ENCODE assay signal across 24 cellular contexts in the genomic region with DNA sequence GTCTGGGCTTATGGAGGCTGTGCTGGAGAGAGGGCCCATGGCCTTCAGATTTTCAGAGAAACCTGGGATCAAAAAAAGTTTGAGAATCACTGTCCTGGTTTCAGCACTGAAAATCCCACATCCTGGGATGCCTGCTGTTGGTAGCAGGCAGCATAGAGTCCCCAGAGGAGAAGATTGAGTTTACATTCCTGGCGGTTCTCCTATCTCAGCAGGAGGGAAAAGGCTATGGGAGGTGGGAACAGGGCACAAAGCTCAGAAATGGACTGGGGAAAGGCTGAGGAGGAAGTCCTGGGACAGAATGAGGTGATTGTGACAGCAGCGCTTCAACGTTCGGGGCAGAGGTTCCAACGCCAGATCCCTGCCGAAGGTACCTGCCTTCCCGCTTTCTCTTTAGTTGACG.
DNase-seq lines count a peak whose midpoint lies in the region; ATAC-seq and TF ChIP-seq lines count a peak whose summit lies in the region.
"Had no signal": no experiment of that assay in that cellular context is flagged by ENCODE, and none has a peak within 500 bp of the region (broad histone marks: within the 10 kb centered on the region; RNA-seq: fewer than 3 reads in every experiment).

No MANE protein-coding gene starts in this region.

- H3K9me3 ChIP-seq in heart left ventricle (no peaks in the 10 kb centered on the region), gastroesophageal sphincter (no peaks in the 10 kb centered on the region), sigmoid colon (no peaks in the 10 kb centered on the region)
- H3K9me3 ChIP-seq: adrenal gland had no signal

- TF ChIP-seq EP300 in gastroesophageal sphincter (IDR thresholded peaks at IDR 0.05) (no peak), sigmoid colon (IDR thresholded peaks at IDR 0.05) (no peak)

- intact Hi-C loops in heart left ventricle (cut with DNase I) = loop anchor here in 4 of 10 donors (2.0 to 5.0 kb wide), 4 partner anchors 47 to 102 kb away; a partner anchor contains a TSS
- intact Hi-C loops in left ventricle myocardium superior (cut with micrococcal nuclease) = no loop called here
- intact Hi-C loops in sigmoid colon (cut with DNase I) = loop anchor here (5.0 kb wide), 1 partner anchor 1143 kb away; no protein-coding TSS in a partner anchor
- intact Hi-C loops in natural killer cell (cut with micrococcal nuclease) = no loop called here

- TF ChIP-seq POLR2A in heart left ventricle (IDR thresholded peaks at IDR 0.05) = no peak
- TF ChIP-seq POLR2A in gastroesophageal sphincter (IDR thresholded peaks at IDR 0.05) = no peak
- TF ChIP-seq POLR2A in sigmoid colon (IDR thresholded peaks at IDR 0.05) = no peak

- ATAC-seq in heart left ventricle = no peak
- ATAC-seq in left ventricle myocardium superior = no peak
- no peak for ATAC-seq in gastroesophageal sphincter
- no peak for ATAC-seq in GM19328 (IDR thresholded peaks at IDR 0.05; ENCODE audit: unreplicated experiment)
- ATAC-seq in natural killer cell = no peak
- ATAC-seq: esophagus mucosa had no signal

- no peaks in the 10 kb centered on the region for H3K36me3 ChIP-seq in heart left ventricle
- no peaks in the 10 kb centered on the region for H3K36me3 ChIP-seq in gastroesophageal sphincter
- H3K36me3 ChIP-seq in sigmoid colon = no peaks in the 10 kb centered on the region
- H3K36me3 ChIP-seq in urinary bladder (ENCODE audit: insufficient read depth) = no peaks in the 10 kb centered on the region
- H3K36me3 ChIP-seq: adrenal gland, cardiac muscle cell had no signal

- peaks cover 0 to 75% (median 47%) of the 10 kb centered on the region in 12 donors for H3K4me1 ChIP-seq in heart left ventricle
- H3K4me1 ChIP-seq in gastroesophageal sphincter = peaks cover 0 to 55% (median 23%) of the 10 kb centered on the region in 3 donors
- peaks cover 0 to 32% (median 28%) of the 10 kb centered on the region in 4 donors for H3K4me1 ChIP-seq in sigmoid colon
- no peaks in the 10 kb centered on the region for H3K4me1 ChIP-seq in urinary bladder (ENCODE audit: insufficient read depth)

- no peaks in the 10 kb centered on the region for H3K4me1 Mint-ChIP-seq in natural killer cell

- WGBS in heart left ventricle, 4 donors = 94 to 95% (median 95%) methylated on average over 8 of the region's 8 CpGs
- 90 to 98% methylated on average over 6 to 7 of the region's 8 CpGs for WGBS in gastroesophageal sphincter (ENCODE audit: low coverage in 1 of 2), 2 donors
- WGBS in sigmoid colon, 2 donors = 91 to 97% methylated on average over 8 of the region's 8 CpGs
- 92% methylated on average over 8 of the region's 8 CpGs for WGBS in urinary bladder

- H3K27me3 ChIP-seq in heart left ventricle = no peaks in the 10 kb centered on the region
- no peaks in the 10 kb centered on the region for H3K27me3 ChIP-seq in gastroesophageal sphincter
- no peaks in the 10 kb centered on the region for H3K27me3 ChIP-seq in sigmoid colon
- H3K27me3 ChIP-seq: adrenal gland, cardiac muscle cell had no signal

- no peak overlapping the region for H3K4me3 Mint-ChIP-seq in natural killer cell
- H3K4me3 Mint-ChIP-seq: activated CD4-positive, alpha-beta T cell treated with anti-CD3 and anti-CD28 coated beads, Interleukin-2, amount 10 ng/mL, durations not matched to agents 24 days and 14 days; nephron had no signal

- no peaks in the 10 kb centered on the region for H3K36me3 Mint-ChIP-seq in natural killer cell

- no peak for TF ChIP-seq CTCF in heart left ventricle (IDR thresholded peaks at IDR 0.05)
- no peak for TF ChIP-seq CTCF in gastroesophageal sphincter (IDR thresholded peaks at IDR 0.05)
- no peak for TF ChIP-seq CTCF in sigmoid colon (IDR thresholded peaks at IDR 0.05)
- no peak for TF ChIP-seq CTCF in natural killer cell (IDR thresholded peaks at IDR 0.05)

- H3K27ac ChIP-seq in heart left ventricle = peak overlapping the region; percentile 66 to 91 (median 85)
- H3K27ac ChIP-seq in gastroesophageal sphincter = peak overlapping the region in 3 of 4 donors; percentile 76 to 82 (median 77)
- peak overlapping the region in 3 of 4 donors; percentile 79 to 82 (median 79) for H3K27ac ChIP-seq in sigmoid colon
- peak overlapping the region; percentile 44 for H3K27ac ChIP-seq in urinary bladder (ENCODE audit: low read depth)
- H3K27ac ChIP-seq: cardiac muscle cell had no signal

- no peak overlapping the region for H3K27ac Mint-ChIP-seq in natural killer cell
- H3K27ac Mint-ChIP-seq: activated CD4-positive, alpha-beta T cell treated with anti-CD3 and anti-CD28 coated beads, Interleukin-2, amount 10 ng/mL, durations not matched to agents 24 days and 14 days had no signal

- H3K27me3 Mint-ChIP-seq in natural killer cell (ENCODE audit: low read depth in 2 of 2) = peaks cover 0 to 3% of the 10 kb centered on the region in 2 donors
- H3K27me3 Mint-ChIP-seq: activated CD4-positive, alpha-beta T cell treated with anti-CD3 and anti-CD28 coated beads, Interleukin-2, amount 10 ng/mL, durations not matched to agents 24 days and 14 days had no signal

- DNase-seq in heart left ventricle = no peak
- DNase-seq in left ventricle myocardium superior = no peak
- no peak for DNase-seq in sigmoid colon
- no peak for DNase-seq in stimulated activated CD4-positive, alpha-beta T cell treated with anti-CD3 and anti-CD28 coated beads, Interleukin-4, amount 100 ng/mL, for 24 hours
- DNase-seq in natural killer cell = no peak
- DNase-seq: activated CD4-positive, alpha-beta T cell treated with anti-CD3 and anti-CD28 coated beads, Interleukin-2, amount 10 ng/mL, durations not matched to agents 24 days and 14 days; activated CD8-positive, alpha-beta memory T cell treated with anti-CD3 and anti-CD28 coated beads, Interleukin-2, amount 50 U/mL, for 4 hours; activated effector memory CD4-positive, alpha-beta T cell treated with anti-CD3 and anti-CD28 coated beads, Interleukin-2, amount 50 U/mL, for 16 hours; adrenal gland; C1 segment of cervical spinal cord; DMS 273 treated with DMSO at 0.1 percent for 48 hours; GDM1; GOT3; Karpas-422; NCI-H1105; NCI-H526; SHP77 treated with DMSO at 0.1 percent for 48 hours; trophoblast cell had no signal

- no peaks in the 10 kb centered on the region for H3K9me3 Mint-ChIP-seq in natural killer cell
- H3K9me3 Mint-ChIP-seq: activated CD4-positive, alpha-beta T cell treated with anti-CD3 and anti-CD28 coated beads, Interleukin-2, amount 10 ng/mL, durations not matched to agents 24 days and 14 days had no signal

- H3K4me3 ChIP-seq in heart left ventricle (no peak overlapping the region), gastroesophageal sphincter (no peak overlapping the region), sigmoid colon (no peak overlapping the region), urinary bladder (ENCODE audit: low read depth, low read length) (no peak overlapping the region)
- H3K4me3 ChIP-seq: adrenal gland, cardiac muscle cell had no signal
